ENCODE assay signal across 8 cellular contexts in the genomic region with DNA sequence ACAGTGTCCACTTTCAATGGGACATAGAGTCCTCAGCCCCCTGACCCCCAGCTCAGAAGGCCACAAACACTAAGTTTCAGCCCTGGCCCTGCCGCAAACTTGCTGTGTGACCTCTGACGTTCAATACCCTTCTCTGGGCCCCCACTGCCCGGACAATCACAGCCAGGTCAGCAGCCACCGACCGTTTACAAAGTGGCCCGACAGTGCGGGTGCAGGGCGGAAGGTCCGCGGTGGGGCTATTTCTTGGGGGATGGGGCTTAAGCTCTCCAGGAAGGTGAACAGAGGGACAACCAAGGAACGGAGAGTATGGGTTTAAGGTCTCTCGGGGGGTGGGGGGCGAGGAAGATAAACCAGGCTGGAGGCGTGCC. TPM values are rescaled to one million over a fixed set of nuclear protein-coding genes. Genes with fewer than 3 reads are reported as not detected.
DNase-seq lines count a peak whose midpoint lies in the region; ATAC-seq and TF ChIP-seq lines count a peak whose summit lies in the region.

No MANE protein-coding gene starts in this region.

- H3K27ac ChIP-seq in duodenal mucosa (ENCODE audit: low read depth, low read length): peak overlapping the region; percentile 30

- ATAC-seq in natural killer cell treated with Interleukin-12 subunit alpha and Interleukin-12 subunit beta and Interleukin-15 and Interleukin-18, amount 100 ng/mL, for 72 hours: no peak
- ATAC-seq in left lobe of liver: no peak
- no peak for ATAC-seq in HG03354 (IDR thresholded peaks at IDR 0.05; ENCODE audit: poor library complexity, severe bottlenecking, unreplicated experiment)

- DNase-seq in BE2C: no peak
- DNase-seq in NT2/D1 (ENCODE audit: low read depth, low spot score): no peak
- no peak for DNase-seq in natural killer cell treated with Interleukin-12 subunit alpha and Interleukin-12 subunit beta and Interleukin-15 and Interleukin-18, amount 100 ng/mL, for 72 hours (ENCODE audit: low spot score)
- DNase-seq in NCI-H2081 (lab: John Stamatoyannopoulos, UW): no peak
- DNase-seq in DMS153 treated with DMSO at 0.1 percent for 48 hours (lab: John Stamatoyannopoulos, UW; ENCODE audit: unreplicated experiment): no peak
- DNase-seq in left lobe of liver (ENCODE audit: low spot score): no peak

- H3K36me3 ChIP-seq in BE2C: peaks cover 39% of the 10 kb centered on the region
- peaks cover 50% of the 10 kb centered on the region for H3K36me3 ChIP-seq in NT2/D1 (ENCODE audit: insufficient read depth, insufficient read length, low read length)
- H3K36me3 ChIP-seq in duodenal mucosa (ENCODE audit: control insufficient read depth in 1 of 2, insufficient read depth in 2 of 2, low read length in 2 of 2): peaks cover 11 to 36% of the 10 kb centered on the region in 2 donors

- H3K27me3 Mint-ChIP-seq in natural killer cell treated with Interleukin-12 subunit alpha and Interleukin-12 subunit beta and Interleukin-15 and Interleukin-18, amount 100 ng/mL, for 72 hours: no peaks in the 10 kb centered on the region

- H3K4me1 Mint-ChIP-seq in natural killer cell treated with Interleukin-12 subunit alpha and Interleukin-12 subunit beta and Interleukin-15 and Interleukin-18, amount 100 ng/mL, for 72 hours (ENCODE audit: low read depth in 2 of 2): peaks cover 18 to 31% of the 10 kb centered on the region in 2 donors

- peak overlapping the region; percentile 97 for H3K9ac ChIP-seq in NT2/D1 (ENCODE audit: insufficient read length, low read depth)
- peak overlapping the region; percentile 69 to 79 for H3K9ac ChIP-seq in duodenal mucosa (ENCODE audit: low read depth in 1 of 2, low read length in 2 of 2)

- H3K4me3 Mint-ChIP-seq in natural killer cell treated with Interleukin-12 subunit alpha and Interleukin-12 subunit beta and Interleukin-15 and Interleukin-18, amount 100 ng/mL, for 72 hours: peak overlapping the region; percentile 89

- no peaks in the 10 kb centered on the region for H3K9me3 ChIP-seq in BE2C
- no peaks in the 10 kb centered on the region for H3K9me3 ChIP-seq in NT2/D1 (ENCODE audit: insufficient read depth, low read length)
- no peaks in the 10 kb centered on the region for H3K9me3 ChIP-seq in duodenal mucosa (ENCODE audit: control insufficient read depth in 1 of 2, low read length in 2 of 2)

- no peak for TF ChIP-seq CTCF in BE2C (IDR thresholded peaks at IDR 0.05; ENCODE audit: low read depth, low read length)

- peaks cover 5% of the 10 kb centered on the region for H3K36me3 Mint-ChIP-seq in natural killer cell treated with Interleukin-12 subunit alpha and Interleukin-12 subunit beta and Interleukin-15 and Interleukin-18, amount 100 ng/mL, for 72 hours

- no peaks in the 10 kb centered on the region for H3K9me3 Mint-ChIP-seq in natural killer cell treated with Interleukin-12 subunit alpha and Interleukin-12 subunit beta and Interleukin-15 and Interleukin-18, amount 100 ng/mL, for 72 hours

- no peaks in the 10 kb centered on the region for H3K27me3 ChIP-seq in BE2C
- peaks cover 19% of the 10 kb centered on the region for H3K27me3 ChIP-seq in NT2/D1 (ENCODE audit: insufficient read depth, insufficient read length)
- no peaks in the 10 kb centered on the region for H3K27me3 ChIP-seq in duodenal mucosa (ENCODE audit: control insufficient read depth in 1 of 2, insufficient read depth in 2 of 2, low read length in 2 of 2)

- peak overlapping the region; percentile 87 for H3K4me3 ChIP-seq in BE2C (ENCODE audit: low read depth, low read length)
- H3K4me3 ChIP-seq in NT2/D1 (ENCODE audit: insufficient read length, low read depth): peak overlapping the region; percentile 82
- H3K4me3 ChIP-seq in duodenal mucosa (ENCODE audit: low read depth in 1 of 2, low read length in 2 of 2): peak overlapping the region; percentile 85 to 91

- H3K4me1 ChIP-seq in BE2C (no peaks in the 10 kb centered on the region), NT2/D1 (ENCODE audit: insufficient read depth, insufficient read length) (peaks cover 11% of the 10 kb centered on the region), duodenal mucosa (ENCODE audit: control insufficient read depth in 1 of 2, insufficient read depth in 2 of 2, low read length in 2 of 2) (peaks cover 5 to 37% of the 10 kb centered on the region in 2 donors)

- H3K27ac Mint-ChIP-seq in natural killer cell treated with Interleukin-12 subunit alpha and Interleukin-12 subunit beta and Interleukin-15 and Interleukin-18, amount 100 ng/mL, for 72 hours: peak overlapping the region; percentile 81 to 98

RNA-seq across cellular contexts. Expression of a gene that starts 0.5 kb away (rescaled TPM):
- 248 TPM for polyA plus RNA-seq in BE2C (2012; ENCODE audit: insufficient read depth, insufficient read length, low read depth)
- total RNA-seq in natural killer cell treated with Interleukin-12 subunit alpha and Interleukin-12 subunit beta and Interleukin-15 and Interleukin-18, amount 100 ng/mL, for 72 hours: 10 to 100 TPM; 53.8 to 75.5 TPM
- 37.9 TPM for total RNA-seq in left lobe of liver

RNA-seq across cellular contexts. Expression of a gene that starts 1.5 kb away (rescaled TPM):
- polyA plus RNA-seq in BE2C (2012; ENCODE audit: insufficient read depth, insufficient read length, low read depth): 46.1 TPM
- total RNA-seq in natural killer cell treated with Interleukin-12 subunit alpha and Interleukin-12 subunit beta and Interleukin-15 and Interleukin-18, amount 100 ng/mL, for 72 hours: under 1 TPM in 1 of 2 donors, not detected in 1; 0.31 TPM
- total RNA-seq in left lobe of liver: 6.0 TPM

RNA-seq across cellular contexts. Expression of a gene that starts 31.4 kb away (rescaled TPM):
- polyA plus RNA-seq in BE2C (2012; ENCODE audit: insufficient read depth, insufficient read length, low read depth): 41.8 TPM
- 10 to 100 TPM; 15.5 to 28.1 TPM for total RNA-seq in natural killer cell treated with Interleukin-12 subunit alpha and Interleukin-12 subunit beta and Interleukin-15 and Interleukin-18, amount 100 ng/mL, for 72 hours
- total RNA-seq in left lobe of liver: 6.0 TPM
